In the genomic region with DNA sequence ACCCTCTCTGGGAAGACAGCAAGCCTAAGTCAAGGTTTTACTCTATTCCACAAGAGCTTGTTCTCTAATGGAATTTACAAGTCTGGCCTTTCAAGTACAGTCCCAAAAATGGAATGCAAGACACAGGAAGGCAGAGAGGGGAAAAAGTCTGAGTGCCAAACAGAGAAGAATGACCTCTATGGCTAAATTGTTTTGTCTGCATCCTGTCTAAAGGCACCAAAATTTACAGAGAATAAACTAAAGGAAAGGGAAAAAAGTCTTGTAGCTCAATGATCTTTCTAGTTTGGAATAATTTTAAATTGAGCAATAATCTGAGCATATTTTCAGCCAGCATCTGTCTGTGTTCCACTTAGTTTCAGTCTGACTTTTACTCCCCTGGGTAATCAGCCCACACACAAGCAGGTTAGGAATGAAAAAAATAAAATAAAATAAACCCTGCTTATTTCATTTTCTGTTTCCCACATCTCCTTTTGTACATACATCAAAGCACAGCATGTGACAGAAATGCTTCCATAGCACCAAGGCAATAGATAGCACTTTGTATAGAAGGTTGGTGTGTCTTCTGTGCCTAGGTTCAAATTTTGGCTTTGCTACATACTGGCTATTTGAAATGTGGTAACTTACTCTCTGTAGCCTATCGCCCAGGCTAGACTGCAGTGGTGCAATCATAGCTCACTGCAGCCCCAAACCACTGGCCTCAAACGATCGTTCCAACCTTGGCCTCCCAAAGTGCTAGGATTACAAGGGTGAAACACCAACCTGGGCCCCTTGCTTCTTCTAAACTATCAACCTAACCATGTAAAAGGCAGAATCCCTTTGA, we compare ENCODE assay signal across 13 cellular contexts.
DNase-seq lines count a peak whose midpoint lies in the region; ATAC-seq, FAIRE-seq and TF ChIP-seq lines count a peak whose summit lies in the region.
"Had no signal": no experiment of that assay in that cellular context is flagged by ENCODE, and none has a peak within 500 bp of the region (broad histone marks: within the 10 kb centered on the region; RNA-seq: fewer than 3 reads in every experiment).

No MANE protein-coding gene starts in this region.

- peak overlapping the region; percentile 35 for H2AFZ ChIP-seq in ACC112 (ENCODE audit: low read length, unreplicated experiment)

- H3K4me3 Mint-ChIP-seq in CD8-positive, alpha-beta T cell, result no peak overlapping the region
- H3K4me3 Mint-ChIP-seq: activated naive CD4-positive, alpha-beta T cell treated with anti-CD3 and anti-CD28 coated beads, Interleukin-2, amount 50 U/mL, for 24 hours had no signal

- no peaks in the 10 kb centered on the region for H3K27me3 Mint-ChIP-seq in CD8-positive, alpha-beta T cell (ENCODE audit: low read depth)
- H3K27me3 Mint-ChIP-seq: activated naive CD4-positive, alpha-beta T cell treated with anti-CD3 and anti-CD28 coated beads, Interleukin-2, amount 50 U/mL, for 24 hours had no signal

- FAIRE-seq in HTR-8/SVneo (lab: Jason Lieb, UNC), result no peak
- FAIRE-seq: A549, GM18507 had no signal

- DNase-seq in NB4 (ENCODE audit: low read depth) (peak; percentile 54), right cardiac atrium (peak; percentile 25 to 67 (median 43)), HTR-8/SVneo (ENCODE audit: insufficient read length, low spot score) (no peak), T-helper 9 cell (no peak), hippocampal formation (lab: John Stamatoyannopoulos, UW) (no peak)
- DNase-seq in CD8-positive, alpha-beta T cell, result no peak
- DNase-seq: NCI-H510A treated with DMSO at 0.1 percent for 48 hours; stimulated activated CD8-positive, alpha-beta memory T cell treated with anti-CD3 and anti-CD28 coated beads, Interleukin-4, amount 100 ng/mL, for 48 hours had no signal

- no peak for TF ChIP-seq POLR2A in NB4 (IDR thresholded peaks at IDR 0.05; ENCODE audit: extremely low read depth, insufficient read length)

- H3K79me2 ChIP-seq in ACC112 (ENCODE audit: control insufficient read depth, insufficient read depth, low read length, unreplicated experiment), result no peaks in the 10 kb centered on the region

- H3K4me1 ChIP-seq in ACC112 (ENCODE audit: control insufficient read depth, insufficient read depth, low read length, unreplicated experiment), result peaks cover 62% of the 10 kb centered on the region
- H3K4me1 ChIP-seq in right cardiac atrium (ENCODE audit: control insufficient read depth, insufficient read depth, low read length), result peaks cover 9% of the 10 kb centered on the region
- H3K4me1 ChIP-seq in CD8-positive, alpha-beta T cell (ENCODE audit: insufficient read depth, low read length), result no peaks in the 10 kb centered on the region
- H3K4me1 ChIP-seq: A549 had no signal

- no peaks in the 10 kb centered on the region for H3K4me1 Mint-ChIP-seq in CD8-positive, alpha-beta T cell (ENCODE audit: low read depth)
- H3K4me1 Mint-ChIP-seq: activated naive CD4-positive, alpha-beta T cell treated with anti-CD3 and anti-CD28 coated beads, Interleukin-2, amount 50 U/mL, for 24 hours had no signal

- no peaks in the 10 kb centered on the region for H3K27me3 ChIP-seq in ACC112 (ENCODE audit: insufficient read depth, low read length)
- H3K27me3 ChIP-seq in right cardiac atrium (ENCODE audit: control insufficient read depth, insufficient read depth), result no peaks in the 10 kb centered on the region
- no peaks in the 10 kb centered on the region for H3K27me3 ChIP-seq in CD8-positive, alpha-beta T cell (ENCODE audit: insufficient read depth, low read length)

- 63% methylated on average over 3 of the region's 3 CpGs for WGBS in right cardiac atrium

- peak overlapping the region; percentile 42 for H3K4me3 ChIP-seq in ACC112 (ENCODE audit: low read depth, low read length)
- no peak overlapping the region for H3K4me3 ChIP-seq in NB4 (ENCODE audit: low read depth, low read length)
- no peak overlapping the region for H3K4me3 ChIP-seq in right cardiac atrium (ENCODE audit: low read length)
- H3K4me3 ChIP-seq in CD8-positive, alpha-beta T cell (ENCODE audit: low read depth, low read length), result no peak overlapping the region
- H3K4me3 ChIP-seq: A549 had no signal

- H3K9me3 Mint-ChIP-seq in CD8-positive, alpha-beta T cell, result no peaks in the 10 kb centered on the region

- H3K9me3 ChIP-seq in right cardiac atrium (ENCODE audit: control insufficient read depth, low read length), result no peaks in the 10 kb centered on the region
- no peaks in the 10 kb centered on the region for H3K9me3 ChIP-seq in CD8-positive, alpha-beta T cell (ENCODE audit: low read length)
- H3K9me3 ChIP-seq: A549 had no signal

- no peaks in the 10 kb centered on the region for H3K36me3 ChIP-seq in ACC112 (ENCODE audit: insufficient read depth, low read length)
- H3K36me3 ChIP-seq in CD8-positive, alpha-beta T cell (ENCODE audit: insufficient read depth, low read length), result no peaks in the 10 kb centered on the region

- intact Hi-C loops in right cardiac atrium (cut with DNase I), result no loop called here
- intact Hi-C loops in CD8-positive, alpha-beta T cell (cut with DNase I, micrococcal nuclease), result no loop called here

- H3K36me3 Mint-ChIP-seq in CD8-positive, alpha-beta T cell, result no peaks in the 10 kb centered on the region
- H3K36me3 Mint-ChIP-seq: activated naive CD4-positive, alpha-beta T cell treated with anti-CD3 and anti-CD28 coated beads, Interleukin-2, amount 50 U/mL, for 24 hours had no signal

- CTCF ChIA-PET in CD8-positive, alpha-beta T cell (lab: Charles Lee), result no interaction called here

- no peak overlapping the region for H3K27ac Mint-ChIP-seq in CD8-positive, alpha-beta T cell
- H3K27ac Mint-ChIP-seq: activated naive CD4-positive, alpha-beta T cell treated with anti-CD3 and anti-CD28 coated beads, Interleukin-2, amount 50 U/mL, for 24 hours had no signal

- peak; percentile 91 for ATAC-seq in GM21360 (IDR thresholded peaks at IDR 0.05; ENCODE audit: unreplicated experiment)
- peak; percentile 72 to 76 for ATAC-seq in right cardiac atrium
- no peak for ATAC-seq in CD8-positive, alpha-beta T cell
- ATAC-seq: A549 had no signal

- peak overlapping the region; percentile 70 for H3K27ac ChIP-seq in ACC112 (ENCODE audit: low read depth, low read length)
- H3K27ac ChIP-seq in right cardiac atrium (ENCODE audit: low read length), result peak overlapping the region; percentile 90
- H3K27ac ChIP-seq in CD8-positive, alpha-beta T cell (ENCODE audit: low read depth, low read length), result no peak overlapping the region
- H3K27ac ChIP-seq: A549 had no signal

- POLR2A ChIA-PET in CD8-positive, alpha-beta T cell (lab: Charles Lee), result no interaction called here

- no peak for TF ChIP-seq CTCF in NB4 (IDR thresholded peaks at IDR 0.05; ENCODE audit: low read depth, low read length)
- no peak for TF ChIP-seq CTCF in CD8-positive, alpha-beta T cell (IDR thresholded peaks at IDR 0.05)

Comparison
In these comparisons a context has a peak if more than half of its experiments do, and no peak if none do; other contexts are left out.
1. DNase-seq: peak in NB4 (single experiment) and right cardiac atrium (3 of 3); none in HTR-8/SVneo (single experiment), T-helper 9 cell (single experiment), hippocampal formation (0 of 2) and CD8-positive, alpha-beta T cell (0 of 7).